ENCODE assay signal across 16 cellular contexts in genomic region chr5:160511280-160511929, GRCh38.
"Had no signal": no experiment of that assay in that cellular context is flagged by ENCODE, and none has a peak within 500 bp of the region (broad histone marks: within the 10 kb centered on the region; RNA-seq: fewer than 3 reads in every experiment).

No MANE protein-coding gene starts in this region.

- H3K9me3 ChIP-seq: breast epithelium, mucosa of descending colon, sigmoid colon had no signal

- H3K4me3 ChIP-seq: breast epithelium, lung, mucosa of descending colon, sigmoid colon had no signal

- H3K36me3 Mint-ChIP-seq: activated naive CD8-positive, alpha-beta T cell treated with anti-CD3 and anti-CD28 coated beads, Interleukin-2, amount 10 ng/mL, durations not matched to agents 7 days and 5 days; immature natural killer cell; natural killer cell treated with Interleukin-12 subunit alpha and Interleukin-12 subunit beta and Interleukin-15 and Interleukin-18, amount 100 ng/mL, for 72 hours; type B pancreatic cell had no signal

- H3K27ac Mint-ChIP-seq: activated CD4-positive, alpha-beta memory T cell treated with anti-CD3 and anti-CD28 coated beads, Interleukin-2, amount 10 ng/mL, durations not matched to agents 7 days and 5 days; activated naive CD8-positive, alpha-beta T cell treated with anti-CD3 and anti-CD28 coated beads, Interleukin-2, amount 10 ng/mL, durations not matched to agents 7 days and 5 days; activated T-cell treated with anti-CD3 and anti-CD28 coated beads, Interleukin-2, amount 50 U/mL, for 72 hours; immature natural killer cell; natural killer cell treated with Interleukin-12 subunit alpha and Interleukin-12 subunit beta and Interleukin-15 and Interleukin-18, amount 100 ng/mL, for 72 hours; type B pancreatic cell had no signal

- H3K4me3 Mint-ChIP-seq: activated CD4-positive, alpha-beta memory T cell treated with anti-CD3 and anti-CD28 coated beads, Interleukin-2, amount 10 ng/mL, durations not matched to agents 7 days and 5 days; activated naive CD8-positive, alpha-beta T cell treated with anti-CD3 and anti-CD28 coated beads, Interleukin-2, amount 10 ng/mL, durations not matched to agents 7 days and 5 days; activated T-cell treated with anti-CD3 and anti-CD28 coated beads, Interleukin-2, amount 50 U/mL, for 72 hours; immature natural killer cell; natural killer cell treated with Interleukin-12 subunit alpha and Interleukin-12 subunit beta and Interleukin-15 and Interleukin-18, amount 100 ng/mL, for 72 hours; type B pancreatic cell had no signal

- H3K27me3 ChIP-seq: breast epithelium, sigmoid colon had no signal

- H3K27ac ChIP-seq: breast epithelium, sigmoid colon had no signal

- H3K9me3 Mint-ChIP-seq: activated CD4-positive, alpha-beta memory T cell treated with anti-CD3 and anti-CD28 coated beads, Interleukin-2, amount 10 ng/mL, durations not matched to agents 7 days and 5 days; activated naive CD8-positive, alpha-beta T cell treated with anti-CD3 and anti-CD28 coated beads, Interleukin-2, amount 10 ng/mL, durations not matched to agents 7 days and 5 days; activated T-cell treated with anti-CD3 and anti-CD28 coated beads, Interleukin-2, amount 50 U/mL, for 72 hours; immature natural killer cell; natural killer cell treated with Interleukin-12 subunit alpha and Interleukin-12 subunit beta and Interleukin-15 and Interleukin-18, amount 100 ng/mL, for 72 hours; type B pancreatic cell had no signal

- DNase-seq: activated CD4-positive, alpha-beta memory T cell treated with anti-CD3 and anti-CD28 coated beads, Interleukin-2, amount 10 ng/mL, durations not matched to agents 7 days and 5 days; activated gamma-delta T cell treated with Interleukin-2 at 50 U/mL for 16 hours; activated naive CD8-positive, alpha-beta T cell treated with anti-CD3 and anti-CD28 coated beads, Interleukin-2, amount 10 ng/mL, durations not matched to agents 7 days and 5 days; activated T-cell treated with anti-CD3 and anti-CD28 coated beads, Interleukin-2, amount 50 U/mL, for 72 hours; immature natural killer cell; left cardiac atrium; mucosa of descending colon; sigmoid colon; stimulated activated CD4-positive, alpha-beta T cell treated with anti-CD3 and anti-CD28 coated beads, Interleukin-2, amount 100 ng/mL, for 24 hours; stimulated activated naive CD4-positive, alpha-beta T cell; substantia nigra had no signal

- H3K36me3 ChIP-seq: breast epithelium, sigmoid colon had no signal

- H3K4me1 ChIP-seq: breast epithelium had no signal

- ATAC-seq: activated T-cell treated with anti-CD3 and anti-CD28 coated beads, Interleukin-2, amount 50 U/mL, for 72 hours; esophagus mucosa; left cardiac atrium; mucosa of descending colon; natural killer cell treated with Interleukin-12 subunit alpha and Interleukin-12 subunit beta and Interleukin-15 and Interleukin-18, amount 100 ng/mL, for 72 hours had no signal
